Comparison of ENCODE assay signal across 8 cellular contexts in the genomic region with DNA sequence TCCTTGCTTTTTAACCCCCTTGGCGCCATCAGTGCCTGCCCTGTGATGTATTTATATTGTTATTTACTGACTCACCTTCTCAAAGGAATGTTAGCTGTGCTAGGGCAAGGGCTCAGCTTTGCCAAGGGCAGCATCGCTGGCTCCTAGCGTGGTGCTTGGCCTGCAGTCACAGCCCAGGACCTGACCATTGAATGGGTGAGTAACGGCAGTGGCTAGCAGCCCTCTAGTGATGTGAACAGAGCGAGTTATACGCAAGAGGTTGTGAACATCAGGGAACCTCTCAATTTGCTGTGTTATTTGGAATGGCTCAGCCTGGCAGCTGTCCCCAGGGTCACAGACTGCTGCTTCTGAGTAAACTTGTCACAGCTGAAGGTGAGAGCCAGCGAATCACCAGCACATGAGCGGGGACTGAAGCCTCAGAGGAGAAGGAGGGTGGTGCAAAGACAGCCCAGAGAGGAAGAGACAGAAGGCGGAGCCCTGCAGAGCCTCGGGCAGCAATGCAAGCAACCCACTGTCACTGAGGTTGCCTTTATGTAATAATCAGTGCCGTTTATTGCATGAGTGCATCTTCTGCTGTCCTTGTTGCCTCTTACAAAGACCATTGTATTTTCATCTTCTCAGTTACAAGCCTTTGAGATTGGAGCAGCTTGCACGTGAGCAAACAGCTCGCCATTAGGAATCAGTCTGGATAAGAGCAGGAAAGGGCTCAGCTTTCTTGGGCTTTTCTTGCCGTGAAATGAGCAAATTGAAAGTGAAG.
A peak's percentile ranks its signal among the peaks of the same experiment; 100 is the strongest.
DNase-seq lines count a peak whose midpoint lies in the region; ATAC-seq and TF ChIP-seq lines count a peak whose summit lies in the region.

No MANE protein-coding gene starts in this region.

- peak overlapping the region; percentile 21 for H3K27ac ChIP-seq in right cardiac atrium (ENCODE audit: low read length)

- no peaks in the 10 kb centered on the region for H3K9me3 ChIP-seq in right cardiac atrium (ENCODE audit: control insufficient read depth, low read length)

- H3K4me3 Mint-ChIP-seq in activated naive CD4-positive, alpha-beta T cell treated with anti-CD3 and anti-CD28 coated beads for 36 hours: peak overlapping the region; percentile 51
- peak overlapping the region; percentile 24 for H3K4me3 Mint-ChIP-seq in type B pancreatic cell

- H3K27ac Mint-ChIP-seq in activated naive CD4-positive, alpha-beta T cell treated with anti-CD3 and anti-CD28 coated beads for 36 hours: peak overlapping the region; percentile 72
- peak overlapping the region; percentile 81 for H3K27ac Mint-ChIP-seq in type B pancreatic cell

- no peaks in the 10 kb centered on the region for H3K36me3 Mint-ChIP-seq in activated naive CD4-positive, alpha-beta T cell treated with anti-CD3 and anti-CD28 coated beads for 36 hours (ENCODE audit: low read depth)
- no peaks in the 10 kb centered on the region for H3K36me3 Mint-ChIP-seq in type B pancreatic cell

- WGBS in right cardiac atrium: 51% methylated on average over 14 of the region's 14 CpGs

- ATAC-seq in right cardiac atrium (peak; percentile 73 to 78), GM18870 (IDR thresholded peaks at IDR 0.05; ENCODE audit: unreplicated experiment) (no peak), HG03108 (IDR thresholded peaks at IDR 0.05; ENCODE audit: unreplicated experiment) (no peak)

- H3K27me3 ChIP-seq in right cardiac atrium (ENCODE audit: control insufficient read depth, insufficient read depth): no peaks in the 10 kb centered on the region

- peaks cover 65% of the 10 kb centered on the region for H3K4me1 Mint-ChIP-seq in activated naive CD4-positive, alpha-beta T cell treated with anti-CD3 and anti-CD28 coated beads for 36 hours (ENCODE audit: low read depth)
- H3K4me1 Mint-ChIP-seq in type B pancreatic cell (ENCODE audit: unreplicated experiment): peaks cover 18% of the 10 kb centered on the region

- no peak overlapping the region for H3K4me3 ChIP-seq in right cardiac atrium (ENCODE audit: low read length)

- no peaks in the 10 kb centered on the region for H3K27me3 Mint-ChIP-seq in activated naive CD4-positive, alpha-beta T cell treated with anti-CD3 and anti-CD28 coated beads for 36 hours (ENCODE audit: low read depth)
- no peaks in the 10 kb centered on the region for H3K27me3 Mint-ChIP-seq in type B pancreatic cell

- H3K4me1 ChIP-seq in right cardiac atrium (ENCODE audit: control insufficient read depth, insufficient read depth, low read length): peaks cover 34% of the 10 kb centered on the region

- TF ChIP-seq CTCF in type B pancreatic cell (conservative IDR thresholded peaks at IDR 0.05): no peak

- no peaks in the 10 kb centered on the region for H3K9me3 Mint-ChIP-seq in activated naive CD4-positive, alpha-beta T cell treated with anti-CD3 and anti-CD28 coated beads for 36 hours
- H3K9me3 Mint-ChIP-seq in type B pancreatic cell: no peaks in the 10 kb centered on the region

- DNase-seq in activated naive CD4-positive, alpha-beta T cell treated with anti-CD3 and anti-CD28 coated beads for 36 hours: peak; percentile 65
- DNase-seq in activated naive CD4-positive, alpha-beta T cell treated with anti-CD3 and anti-CD28 coated beads, Interleukin-2, amount 50 U/mL, for 16 hours: no peak
- peak; percentile 49 to 51 for DNase-seq in activated T-cell treated with anti-CD3 and anti-CD28 coated beads, Interleukin-2, amount 50 U/mL, for 48 hours
- DNase-seq in right cardiac atrium (peak in 2 of 3 donors; percentile 46 to 75), type B pancreatic cell (ENCODE audit: extremely low spot score, unreplicated experiment) (no peak), middle frontal gyrus (ENCODE audit: extremely low spot score, low spot score) (no peak)

- intact Hi-C loops in activated naive CD4-positive, alpha-beta T cell treated with anti-CD3 and anti-CD28 coated beads for 36 hours (cut with micrococcal nuclease): loop anchor here (1.0 to 5.0 kb wide), 2 partner anchors 58 to 154 kb away; no protein-coding TSS in a partner anchor
- intact Hi-C loops in right cardiac atrium (cut with DNase I): no loop called here

- CTCF ChIA-PET in activated naive CD4-positive, alpha-beta T cell treated with anti-CD3 and anti-CD28 coated beads for 36 hours (lab: Charles Lee): no interaction called here

Comparison
In these comparisons a context has a peak if more than half of its experiments do, and no peak if none do; other contexts are left out.
1. DNase-seq: peak in activated naive CD4-positive, alpha-beta T cell treated with anti-CD3 and anti-CD28 coated beads for 36 hours (single experiment), activated T-cell treated with anti-CD3 and anti-CD28 coated beads, Interleukin-2, amount 50 U/mL, for 48 hours (2 of 2) and right cardiac atrium (2 of 3); none in activated naive CD4-positive, alpha-beta T cell treated with anti-CD3 and anti-CD28 coated beads, Interleukin-2, amount 50 U/mL, for 16 hours (single experiment), type B pancreatic cell (single experiment) and middle frontal gyrus (single experiment).
2. ATAC-seq: peak in right cardiac atrium (2 of 2); none in GM18870 (single experiment) and HG03108 (single experiment).